8 cellular contexts compared by ENCODE assay signal in genomic region chr19:460877-461609, GRCh38. TPM values are rescaled to one million over a fixed set of nuclear protein-coding genes. Genes with fewer than 3 reads are reported as not detected.
DNase-seq lines count a peak whose midpoint lies in the region; ATAC-seq and TF ChIP-seq lines count a peak whose summit lies in the region.

TSS of gene SHC2 (minus strand) at chr19:461033. CDS start at chr19:460996, 37 bp downstream.

- no peak within 1 kb of the TSS for H3K27ac Mint-ChIP-seq in T-cell

- TF ChIP-seq CTCF in ovary (IDR thresholded peaks at IDR 0.05), result no peak

- WGBS in ovary, 3 donors, result 1 to 3% (median 1%) methylated on average over 19 to 77 of the region's 77 CpGs

- no peak for TF ChIP-seq POLR2A in ovary (IDR thresholded peaks at IDR 0.05)

- in situ Hi-C loops in G401 (cut with HindIII; ENCODE audit: low sequenced_read_pairs), result no loop called here

- no peak within 1 kb of the TSS for H3K27ac ChIP-seq in ovary

- POLR2A ChIA-PET in T-cell (lab: Charles Lee), result no interaction called here

- H3K4me3 Mint-ChIP-seq in T-cell, result peak within 1 kb of the TSS; percentile 63 to 72 (median 71)

- CTCF ChIA-PET in T-cell (lab: Charles Lee), result no interaction called here

- H3K4me3 ChIP-seq in ovary, result peak within 1 kb of the TSS; percentile 67

- H3K9me3 ChIP-seq in ovary, result no peaks in the 10 kb centered on the region

- peaks cover 0 to 14% (median 10%) of the 10 kb centered on the region in 3 donors for H3K4me1 Mint-ChIP-seq in T-cell

- peak in 2 of 4 experiments; percentile 41 to 46 for ATAC-seq in T-cell (replicated peaks in 1 of 4)
- ATAC-seq in esophagus mucosa, result no peak

- H3K27me3 Mint-ChIP-seq in T-cell, result peaks cover 0 to 31% of the 10 kb centered on the region in 2 donors

- no peaks in the 10 kb centered on the region for H3K4me1 ChIP-seq in ovary (ENCODE audit: insufficient read depth)

- intact Hi-C loops in ovary (cut with DNase I), result no loop called here

- no peaks in the 10 kb centered on the region for H3K36me3 Mint-ChIP-seq in T-cell

- H3K27me3 ChIP-seq in ovary, result no peaks in the 10 kb centered on the region

- H3K36me3 ChIP-seq in ovary, result no peaks in the 10 kb centered on the region

- no peak for TF ChIP-seq EP300 in ovary (IDR thresholded peaks at IDR 0.05)

- H3K9me3 Mint-ChIP-seq in T-cell, result no peaks in the 10 kb centered on the region

- DNase-seq in G401 (ENCODE audit: low spot score), result no peak
- no peak for DNase-seq in T-cell
- DNase-seq in glomerular endothelial cell (ENCODE audit: extremely low read depth, low read depth, low spot score), result no peak
- DNase-seq in ovary, result peak; percentile 44 to 71 (median 54)
- no peak for DNase-seq in DMS53 (lab: John Stamatoyannopoulos, UW)
- no peak for DNase-seq in NCI-H1092 (lab: John Stamatoyannopoulos, UW)
- DNase-seq in T1000 (lab: John Stamatoyannopoulos, UW), result no peak

RNA-seq across cellular contexts. Expression of gene SHC2, which starts in this region (rescaled TPM):
- total RNA-seq in G401 (2014; rRNA removed; shearing (Covaris generic)), result 12.7 and 14.3 TPM in 2 replicates
- total RNA-seq in T-cell (1 to 10 TPM in 4 of 5 donors, under 1 TPM in 1; 0.66 to 4.4 (median 3.4) TPM), glomerular endothelial cell (34.3 and 35.1 TPM in 2 replicates), ovary (10 to 100 TPM in 6 of 7 donors, 1 to 10 TPM in 1; 3.6 to 40.7 (median 23.0) TPM), esophagus mucosa (1.7 TPM)
- 10 to 100 TPM in 1 of 2 donors, under 1 TPM in 1; 0.62 to 15.4 TPM for polyA plus RNA-seq in ovary

Comparison
In these comparisons a context has a peak if more than half of its experiments do, and no peak if none do; other contexts are left out.
1. DNase-seq: peak in ovary (5 of 5); none in G401 (single experiment), T-cell (0 of 34), glomerular endothelial cell (single experiment), DMS53 (single experiment), NCI-H1092 (single experiment) and T1000 (single experiment).